ENCODE assay signal across 20 cellular contexts in the genomic region with DNA sequence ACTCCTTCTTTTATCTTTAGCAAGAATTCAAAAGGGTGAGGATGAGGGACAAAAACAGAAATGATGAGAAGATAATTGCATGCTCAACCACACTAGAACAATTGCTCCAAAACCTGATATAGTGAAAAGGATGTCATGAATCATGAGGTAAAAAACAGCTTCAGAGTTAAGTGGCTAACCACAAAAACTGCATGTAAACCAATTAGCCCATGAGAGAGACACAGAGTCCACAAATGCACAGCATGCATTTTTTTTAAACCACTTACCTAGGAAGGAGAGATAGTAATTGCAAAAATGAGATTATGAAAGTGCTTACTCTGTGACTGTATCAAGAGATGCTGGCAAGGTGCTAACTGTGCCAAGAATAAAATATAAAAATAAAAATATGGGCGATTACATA.
DNase-seq lines count a peak whose midpoint lies in the region; TF ChIP-seq lines count a peak whose summit lies in the region.
"Had no signal": no experiment of that assay in that cellular context is flagged by ENCODE, and none has a peak within 500 bp of the region (broad histone marks: within the 10 kb centered on the region; RNA-seq: fewer than 3 reads in every experiment).

No MANE protein-coding gene starts in this region.

- no peak for TF ChIP-seq EP300 in neural cell (conservative IDR thresholded peaks at IDR 0.05; ENCODE audit: poor library complexity, severe bottlenecking)

- H3K79me2 ChIP-seq in neural cell (replicated peaks; ENCODE audit: insufficient read depth, low read length) (no peaks in the 10 kb centered on the region), neural progenitor cell (ENCODE audit: low read depth) (no peaks in the 10 kb centered on the region)

- H3K27ac Mint-ChIP-seq in activated naive CD8-positive, alpha-beta T cell treated with anti-CD3 and anti-CD28 coated beads for 36 hours: no peak overlapping the region
- H3K27ac Mint-ChIP-seq in neural progenitor cell: no peak overlapping the region
- H3K27ac Mint-ChIP-seq: activated CD4-positive, alpha-beta T cell treated with anti-CD3 and anti-CD28 coated beads, Interleukin-2, amount 10 ng/mL, durations not matched to agents 7 days and 5 days; CD4-positive, CD25-positive, alpha-beta regulatory T cell; endodermal cell; naive B cell had no signal

- TF ChIP-seq RAD21 in neural cell (conservative IDR thresholded peaks at IDR 0.05): no peak

- TF ChIP-seq CTCF in neural cell (IDR thresholded peaks at IDR 0.05; ENCODE audit: poor library complexity, severe bottlenecking) (no peak), neural progenitor cell (IDR thresholded peaks at IDR 0.05) (no peak)

- H3K27me3 ChIP-seq in neural cell (ENCODE audit: insufficient read depth, low read depth, low read length) (no peaks in the 10 kb centered on the region), neural progenitor cell (no peaks in the 10 kb centered on the region)
- H3K27me3 ChIP-seq: pancreas, stomach, upper lobe of right lung had no signal

- H4K20me1 ChIP-seq in neural cell (ENCODE audit: insufficient read depth) (no peaks in the 10 kb centered on the region), neural progenitor cell (ENCODE audit: low read depth) (no peaks in the 10 kb centered on the region)

- H2AFZ ChIP-seq in neural cell (ENCODE audit: low read depth, low read length) (no peak overlapping the region), neural progenitor cell (replicated peaks) (no peak overlapping the region)
- H2AFZ ChIP-seq: PC-9 had no signal

- no peaks in the 10 kb centered on the region for H3K36me3 ChIP-seq in neural cell (ENCODE audit: insufficient read depth, low read length)
- no peaks in the 10 kb centered on the region for H3K36me3 ChIP-seq in neural progenitor cell
- H3K36me3 ChIP-seq: pancreas, stomach, upper lobe of right lung had no signal

- no peak overlapping the region for H3K4me3 Mint-ChIP-seq in activated naive CD8-positive, alpha-beta T cell treated with anti-CD3 and anti-CD28 coated beads for 36 hours
- no peak overlapping the region for H3K4me3 Mint-ChIP-seq in neural progenitor cell
- H3K4me3 Mint-ChIP-seq: activated CD4-positive, alpha-beta T cell treated with anti-CD3 and anti-CD28 coated beads, Interleukin-2, amount 10 ng/mL, durations not matched to agents 7 days and 5 days; CD4-positive, CD25-positive, alpha-beta regulatory T cell; endodermal cell; naive B cell had no signal

- no peaks in the 10 kb centered on the region for H3K36me3 Mint-ChIP-seq in activated naive CD8-positive, alpha-beta T cell treated with anti-CD3 and anti-CD28 coated beads for 36 hours
- no peaks in the 10 kb centered on the region for H3K36me3 Mint-ChIP-seq in neural progenitor cell
- H3K36me3 Mint-ChIP-seq: CD4-positive, CD25-positive, alpha-beta regulatory T cell; naive B cell had no signal

- H3K9me3 ChIP-seq in neural cell (ENCODE audit: low read length): no peaks in the 10 kb centered on the region
- H3K9me3 ChIP-seq in neural progenitor cell (ENCODE audit: low read depth): no peaks in the 10 kb centered on the region
- H3K9me3 ChIP-seq: pancreas, upper lobe of right lung had no signal

- no peak overlapping the region for H3K4me2 ChIP-seq in neural cell (ENCODE audit: low read length)
- H3K4me2 ChIP-seq in neural progenitor cell: no peak overlapping the region
- H3K4me2 ChIP-seq: PC-9 had no signal

- DNase-seq in NCI-H82 (lab: John Stamatoyannopoulos, UW) (peak; percentile 50), NCI-H82 treated with DMSO at 0.1 percent for 48 hours (lab: John Stamatoyannopoulos, UW; ENCODE audit: unreplicated experiment) (no peak), LHCN-M2 (ENCODE audit: low read depth) (peak; percentile 59), RPMI8226 (peak; percentile 54), neural progenitor cell (ENCODE audit: low spot score) (no peak)
- no peak for DNase-seq in activated naive CD8-positive, alpha-beta T cell treated with anti-CD3 and anti-CD28 coated beads for 36 hours
- DNase-seq in stimulated activated CD4-positive, alpha-beta T cell treated with anti-CD3 and anti-CD28 coated beads, Interleukin-2, amount 100 ng/mL, for 48 hours: no peak
- DNase-seq: activated CD4-positive, alpha-beta T cell treated with anti-CD3 and anti-CD28 coated beads, Interleukin-2, amount 10 ng/mL, durations not matched to agents 7 days and 5 days; activated CD8-positive, alpha-beta memory T cell treated with anti-CD3 and anti-CD28 coated beads, Interleukin-2, amount 50 U/mL, for 48 hours; activated naive CD4-positive, alpha-beta T cell treated with Interleukin-2 at 50 U/mL for 16 hours; CD4-positive, CD25-positive, alpha-beta regulatory T cell; endodermal cell; naive B cell; NCI-H1092 treated with DMSO at 0.1 percent for 48 hours; pancreas; PC-9; stomach; upper lobe of right lung had no signal

- H3K4me3 ChIP-seq in neural cell (ENCODE audit: low read length) (no peak overlapping the region), neural progenitor cell (no peak overlapping the region)
- H3K4me3 ChIP-seq: K562, pancreas, PC-9, stomach, upper lobe of right lung had no signal

- no peaks in the 10 kb centered on the region for H3K9me2 ChIP-seq in neural cell (ENCODE audit: insufficient read depth, low read length)

- peaks cover 3% of the 10 kb centered on the region for H3K9me3 Mint-ChIP-seq in activated naive CD8-positive, alpha-beta T cell treated with anti-CD3 and anti-CD28 coated beads for 36 hours
- peaks cover 2% of the 10 kb centered on the region for H3K9me3 Mint-ChIP-seq in neural progenitor cell
- H3K9me3 Mint-ChIP-seq: activated CD4-positive, alpha-beta T cell treated with anti-CD3 and anti-CD28 coated beads, Interleukin-2, amount 10 ng/mL, durations not matched to agents 7 days and 5 days; endodermal cell; naive B cell had no signal

- no peaks in the 10 kb centered on the region for H3K27me3 Mint-ChIP-seq in activated naive CD8-positive, alpha-beta T cell treated with anti-CD3 and anti-CD28 coated beads for 36 hours
- H3K27me3 Mint-ChIP-seq in neural progenitor cell (ENCODE audit: insufficient read depth, low read depth): no peaks in the 10 kb centered on the region
- H3K27me3 Mint-ChIP-seq: activated CD4-positive, alpha-beta T cell treated with anti-CD3 and anti-CD28 coated beads, Interleukin-2, amount 10 ng/mL, durations not matched to agents 7 days and 5 days; CD4-positive, CD25-positive, alpha-beta regulatory T cell; naive B cell had no signal

- no peaks in the 10 kb centered on the region for H3K4me1 Mint-ChIP-seq in activated naive CD8-positive, alpha-beta T cell treated with anti-CD3 and anti-CD28 coated beads for 36 hours
- no peaks in the 10 kb centered on the region for H3K4me1 Mint-ChIP-seq in neural progenitor cell
- H3K4me1 Mint-ChIP-seq: CD4-positive, CD25-positive, alpha-beta regulatory T cell; endodermal cell; naive B cell had no signal

- H3F3A ChIP-seq in neural cell (ENCODE audit: insufficient read depth, low read length, poor library complexity, severe bottlenecking) (no peaks in the 10 kb centered on the region), neural progenitor cell (ENCODE audit: low read depth) (no peaks in the 10 kb centered on the region)

- no peak overlapping the region for H3K27ac ChIP-seq in neural cell (ENCODE audit: low read length)
- H3K27ac ChIP-seq in neural progenitor cell: no peak overlapping the region
- H3K27ac ChIP-seq: pancreas, PC-9, stomach, upper lobe of right lung had no signal

- H3K4me1 ChIP-seq in neural progenitor cell: no peaks in the 10 kb centered on the region
- H3K4me1 ChIP-seq: pancreas, upper lobe of right lung had no signal

- H3K9ac ChIP-seq in neural cell (ENCODE audit: low read length): no peak overlapping the region
- H3K9ac ChIP-seq in neural progenitor cell: no peak overlapping the region

TF ChIP-seq in neural cell, 6 proteins besides CTCF, POLR2A, EP300 and RAD21:
- TF ChIP-seq TAF1 (IDR thresholded peaks at IDR 0.05; ENCODE audit: low read depth): no peak
- no peak for TF ChIP-seq SMC3 (conservative IDR thresholded peaks at IDR 0.05; ENCODE audit: poor library complexity)
- TF ChIP-seq POLR2AphosphoS5 (IDR thresholded peaks at IDR 0.05): peak; percentile 8
- TF ChIP-seq MXI1 (conservative IDR thresholded peaks at IDR 0.05; ENCODE audit: poor library complexity, severe bottlenecking): no peak
- no peak for TF ChIP-seq EZH2 (IDR thresholded peaks at IDR 0.05; ENCODE audit: borderline replicate concordance, insufficient read depth, low read length, poor library complexity, severe bottlenecking)
- TF ChIP-seq, protein P1, sequence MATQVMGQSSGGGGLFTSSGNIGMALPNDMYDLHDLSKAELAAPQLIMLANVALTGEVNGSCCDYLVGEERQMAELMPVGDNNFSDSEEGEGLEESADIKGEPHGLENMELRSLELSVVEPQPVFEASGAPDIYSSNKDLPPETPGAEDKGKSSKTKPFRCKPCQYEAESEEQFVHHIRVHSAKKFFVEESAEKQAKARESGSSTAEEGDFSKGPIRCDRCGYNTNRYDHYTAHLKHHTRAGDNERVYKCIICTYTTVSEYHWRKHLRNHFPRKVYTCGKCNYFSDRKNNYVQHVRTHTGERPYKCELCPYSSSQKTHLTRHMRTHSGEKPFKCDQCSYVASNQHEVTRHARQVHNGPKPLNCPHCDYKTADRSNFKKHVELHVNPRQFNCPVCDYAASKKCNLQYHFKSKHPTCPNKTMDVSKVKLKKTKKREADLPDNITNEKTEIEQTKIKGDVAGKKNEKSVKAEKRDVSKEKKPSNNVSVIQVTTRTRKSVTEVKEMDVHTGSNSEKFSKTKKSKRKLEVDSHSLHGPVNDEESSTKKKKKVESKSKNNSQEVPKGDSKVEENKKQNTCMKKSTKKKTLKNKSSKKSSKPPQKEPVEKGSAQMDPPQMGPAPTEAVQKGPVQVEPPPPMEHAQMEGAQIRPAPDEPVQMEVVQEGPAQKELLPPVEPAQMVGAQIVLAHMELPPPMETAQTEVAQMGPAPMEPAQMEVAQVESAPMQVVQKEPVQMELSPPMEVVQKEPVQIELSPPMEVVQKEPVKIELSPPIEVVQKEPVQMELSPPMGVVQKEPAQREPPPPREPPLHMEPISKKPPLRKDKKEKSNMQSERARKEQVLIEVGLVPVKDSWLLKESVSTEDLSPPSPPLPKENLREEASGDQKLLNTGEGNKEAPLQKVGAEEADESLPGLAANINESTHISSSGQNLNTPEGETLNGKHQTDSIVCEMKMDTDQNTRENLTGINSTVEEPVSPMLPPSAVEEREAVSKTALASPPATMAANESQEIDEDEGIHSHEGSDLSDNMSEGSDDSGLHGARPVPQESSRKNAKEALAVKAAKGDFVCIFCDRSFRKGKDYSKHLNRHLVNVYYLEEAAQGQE (IDR thresholded peaks at IDR 0.05; ENCODE audit: borderline replicate concordance): no peak

Comparison
In these comparisons a context has a peak if more than half of its experiments do, and no peak if none do; other contexts are left out.
1. DNase-seq: peak in NCI-H82 (single experiment), LHCN-M2 (single experiment) and RPMI8226 (single experiment); none in NCI-H82 treated with DMSO at 0.1 percent for 48 hours (single experiment), activated naive CD8-positive, alpha-beta T cell treated with anti-CD3 and anti-CD28 coated beads for 36 hours (single experiment), neural progenitor cell (single experiment) and stimulated activated CD4-positive, alpha-beta T cell treated with anti-CD3 and anti-CD28 coated beads, Interleukin-2, amount 100 ng/mL, for 48 hours (0 of 2).